11 cellular contexts compared by ENCODE assay signal in genomic region chr2:72555943-72556342, GRCh38.
"Had no signal": no experiment of that assay in that cellular context is flagged by ENCODE, and none has a peak within 500 bp of the region (broad histone marks: within the 10 kb centered on the region; RNA-seq: fewer than 3 reads in every experiment).

No MANE protein-coding gene starts in this region.

- H3K27ac ChIP-seq: GM23248 had no signal

- H3K4me3 ChIP-seq: GM23248, GM23338, HAP-1 had no signal

- H3K4me2 ChIP-seq: GM23338 had no signal

- H3K4me1 ChIP-seq: HAP-1 had no signal

- DNase-seq: GM23248, GOT3, H7, H9, HCEC 1CT, HFFc6 had no signal

- H3K9ac ChIP-seq: GM23248 had no signal

- H3K36me3 ChIP-seq: HAP-1 had no signal

- H3K27ac Mint-ChIP-seq: GM23338, H9, HFFc6 had no signal

- H2AFZ ChIP-seq: GM23248, GM23338 had no signal

- FAIRE-seq: H1, H54 had no signal

- H3K4me3 Mint-ChIP-seq: GM23338, H9, HFFc6 had no signal

- ATAC-seq: GM23338, HCT116 had no signal

- H3K4me1 Mint-ChIP-seq: H9 had no signal

- H3K9me3 Mint-ChIP-seq: H9, HFFc6 had no signal

- H3K9me3 ChIP-seq: HAP-1 had no signal
